29 cellular contexts compared by ENCODE assay signal in the genomic region with DNA sequence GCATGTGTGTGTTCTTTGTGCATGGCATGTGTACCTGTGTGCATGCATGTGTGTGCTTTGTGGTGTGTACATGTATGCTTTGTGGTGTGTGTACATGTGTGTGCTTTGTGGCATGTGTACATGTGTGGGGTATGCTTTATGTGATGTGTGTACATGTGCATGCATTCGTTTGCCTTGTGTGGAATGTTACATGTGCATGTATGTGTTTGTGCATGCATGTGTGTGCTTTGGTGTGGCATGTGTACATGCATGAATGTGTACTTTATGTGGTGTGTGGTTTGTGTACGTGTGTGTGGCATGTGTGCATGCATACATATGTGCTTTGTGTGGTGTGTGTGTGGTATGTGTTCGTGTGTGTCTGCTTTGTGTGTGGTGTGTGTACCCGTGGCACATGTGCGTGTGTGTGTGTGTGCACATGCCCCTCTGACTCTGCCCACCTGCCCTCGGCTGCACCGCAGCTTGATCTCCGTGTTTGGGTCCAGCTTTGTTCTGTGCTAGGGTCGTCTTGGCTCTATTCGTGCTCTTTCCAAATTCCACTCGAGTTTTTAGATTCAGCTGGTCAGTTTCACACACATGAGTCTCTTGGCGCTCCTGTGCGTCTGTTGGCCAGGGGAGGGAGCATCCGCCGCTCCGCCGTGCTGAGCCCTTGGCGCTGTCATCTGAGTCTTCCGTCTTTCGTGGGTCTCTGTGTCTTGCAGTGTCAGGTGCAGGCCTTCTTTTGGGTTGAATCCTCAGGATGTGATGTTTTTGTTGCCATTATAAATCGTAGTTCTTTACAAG. TPM values are rescaled to one million over a fixed set of nuclear protein-coding genes. Genes with fewer than 3 reads are reported as not detected.
DNase-seq lines count a peak whose midpoint lies in the region; TF ChIP-seq lines count a peak whose summit lies in the region.
"Had no signal": no experiment of that assay in that cellular context is flagged by ENCODE, and none has a peak within 500 bp of the region (broad histone marks: within the 10 kb centered on the region; RNA-seq: fewer than 3 reads in every experiment).

No MANE protein-coding gene starts in this region.

- H3K4me3 ChIP-seq in mesendoderm (ENCODE audit: low read length) = no peak overlapping the region
- H3K4me3 ChIP-seq: hepatocyte, right atrium auricular region, stomach, thyroid gland had no signal

- H3K36me3 ChIP-seq in mesendoderm (ENCODE audit: control insufficient read depth, insufficient read depth, low read length) = peaks cover 3% of the 10 kb centered on the region
- H3K36me3 ChIP-seq: thyroid gland had no signal

- no peak overlapping the region for H2BK15ac ChIP-seq in mesendoderm (replicated peaks; ENCODE audit: low read depth)

- H2BK120ac ChIP-seq in mesendoderm (ENCODE audit: low read depth, low read length) = no peak overlapping the region

- no peak overlapping the region for H3K9ac ChIP-seq in mesendoderm (ENCODE audit: low read length)

- H3K27me3 ChIP-seq in mesendoderm (ENCODE audit: insufficient read depth, low read length, poor library complexity) = no peaks in the 10 kb centered on the region
- H3K27me3 ChIP-seq: hepatocyte, right atrium auricular region, stomach, thyroid gland had no signal

- no peak overlapping the region for H4K5ac ChIP-seq in mesendoderm (ENCODE audit: low read length)

- TF ChIP-seq CTCF in chondrocyte (IDR thresholded peaks at IDR 0.05) = no peak
- no peak for TF ChIP-seq CTCF in neural crest cell (conservative IDR thresholded peaks at IDR 0.05)

- H2AK5ac ChIP-seq in mesendoderm (ENCODE audit: low read length) = no peak overlapping the region

- no peaks in the 10 kb centered on the region for H3K79me2 ChIP-seq in mesendoderm (ENCODE audit: control insufficient read depth, insufficient read depth, low read length)

- no peak overlapping the region for H3K27ac ChIP-seq in mesendoderm (ENCODE audit: low read depth, low read length)
- H3K27ac ChIP-seq: epithelial cell of prostate, hepatocyte, right atrium auricular region, stomach, thyroid gland had no signal

- H3K18ac ChIP-seq in mesendoderm (ENCODE audit: low read length) = no peak overlapping the region

- H3K79me1 ChIP-seq in mesendoderm (ENCODE audit: low read length) = peaks cover 3% of the 10 kb centered on the region

- H3K4me2 ChIP-seq in mesendoderm (ENCODE audit: low read length) = no peak overlapping the region
- H3K4me2 ChIP-seq: hepatocyte had no signal

- H3K9me3 Mint-ChIP-seq in chondrocyte (ENCODE audit: low read depth) (peaks cover 4% of the 10 kb centered on the region), neural crest cell (peaks cover 8% of the 10 kb centered on the region)
- peaks cover 8% of the 10 kb centered on the region for H3K9me3 Mint-ChIP-seq in T-helper 2 cell treated with Interferon-gamma antibody and Interleukin-4, amounts not matched to agents 5 μg/mL and 100 μg/mL, for 36 hours
- H3K9me3 Mint-ChIP-seq: activated CD4-positive, alpha-beta T cell treated with anti-CD3 and anti-CD28 coated beads, Interleukin-2, amount 10 ng/mL, durations not matched to agents 24 days and 14 days had no signal

- H3K4ac ChIP-seq in mesendoderm (ENCODE audit: low read depth, low read length) = no peak overlapping the region

- no peak overlapping the region for H2BK5ac ChIP-seq in mesendoderm (ENCODE audit: low read length)

- POLR2A ChIA-PET in HEK293T (lab: Yijun Ruan, JAX) = no interaction called here

- H3K27me3 Mint-ChIP-seq in chondrocyte (ENCODE audit: low read depth) = no peaks in the 10 kb centered on the region
- no peaks in the 10 kb centered on the region for H3K27me3 Mint-ChIP-seq in neural crest cell (ENCODE audit: low read depth)
- no peaks in the 10 kb centered on the region for H3K27me3 Mint-ChIP-seq in T-helper 2 cell treated with Interferon-gamma antibody and Interleukin-4, amounts not matched to agents 5 μg/mL and 100 μg/mL, for 36 hours (ENCODE audit: low read depth)
- H3K27me3 Mint-ChIP-seq: activated CD4-positive, alpha-beta T cell treated with anti-CD3 and anti-CD28 coated beads, Interleukin-2, amount 10 ng/mL, durations not matched to agents 24 days and 14 days; activated naive CD8-positive, alpha-beta T cell had no signal

- no peaks in the 10 kb centered on the region for H3K4me1 Mint-ChIP-seq in chondrocyte (ENCODE audit: low read depth)
- no peaks in the 10 kb centered on the region for H3K4me1 Mint-ChIP-seq in neural crest cell
- H3K4me1 Mint-ChIP-seq in T-helper 2 cell treated with Interferon-gamma antibody and Interleukin-4, amounts not matched to agents 5 μg/mL and 100 μg/mL, for 36 hours (ENCODE audit: low read depth) = no peaks in the 10 kb centered on the region
- H3K4me1 Mint-ChIP-seq: activated CD4-positive, alpha-beta T cell treated with anti-CD3 and anti-CD28 coated beads, Interleukin-2, amount 10 ng/mL, durations not matched to agents 24 days and 14 days; CD14-positive monocyte had no signal

- no peak overlapping the region for H4K8ac ChIP-seq in mesendoderm (ENCODE audit: low read depth, low read length)

- H3K36me3 Mint-ChIP-seq in chondrocyte (ENCODE audit: low read depth) = peaks cover 28% of the 10 kb centered on the region
- H3K36me3 Mint-ChIP-seq in neural crest cell (ENCODE audit: low read depth) = peaks cover 28% of the 10 kb centered on the region
- H3K36me3 Mint-ChIP-seq in T-helper 2 cell treated with Interferon-gamma antibody and Interleukin-4, amounts not matched to agents 5 μg/mL and 100 μg/mL, for 36 hours (ENCODE audit: low read depth) = peaks cover 17% of the 10 kb centered on the region

- no peak overlapping the region for H3K23ac ChIP-seq in mesendoderm (ENCODE audit: low read length)

- CTCF ChIA-PET in HEK293T (lab: Yijun Ruan, JAX) = no interaction called here

- no peaks in the 10 kb centered on the region for H3K4me1 ChIP-seq in mesendoderm (ENCODE audit: control insufficient read depth, low read depth, low read length)
- H3K4me1 ChIP-seq: stomach, thyroid gland had no signal

- no peak overlapping the region for H3K4me3 Mint-ChIP-seq in chondrocyte (ENCODE audit: unreplicated experiment)
- H3K4me3 Mint-ChIP-seq in neural crest cell = no peak overlapping the region
- H3K4me3 Mint-ChIP-seq in T-helper 2 cell treated with Interferon-gamma antibody and Interleukin-4, amounts not matched to agents 5 μg/mL and 100 μg/mL, for 36 hours = no peak overlapping the region
- H3K4me3 Mint-ChIP-seq: activated CD4-positive, alpha-beta T cell treated with anti-CD3 and anti-CD28 coated beads, Interleukin-2, amount 10 ng/mL, durations not matched to agents 24 days and 14 days; activated naive CD8-positive, alpha-beta T cell; CD14-positive monocyte had no signal

- no peak overlapping the region for H3K56ac ChIP-seq in mesendoderm (ENCODE audit: low read length)

- WGBS in mesendoderm (ENCODE audit: extremely low coverage, insufficient coverage, low lambda C conversion rate) = no CpG with 5 or more reads among the region's 21 CpGs

- H3K27ac Mint-ChIP-seq in chondrocyte (ENCODE audit: unreplicated experiment) (no peak overlapping the region), neural crest cell (ENCODE audit: unreplicated experiment) (peak overlapping the region; percentile 85)
- no peak overlapping the region for H3K27ac Mint-ChIP-seq in T-helper 2 cell treated with Interferon-gamma antibody and Interleukin-4, amounts not matched to agents 5 μg/mL and 100 μg/mL, for 36 hours
- H3K27ac Mint-ChIP-seq: activated CD4-positive, alpha-beta T cell treated with anti-CD3 and anti-CD28 coated beads, Interleukin-2, amount 10 ng/mL, durations not matched to agents 24 days and 14 days; activated naive CD8-positive, alpha-beta T cell had no signal

- DNase-seq in HEK293T (ENCODE audit: extremely low spot score) = no peak
- DNase-seq in chondrocyte (ENCODE audit: low spot score) = peak; percentile 47
- DNase-seq in neural crest cell (ENCODE audit: low read depth, low spot score) = no peak
- DNase-seq in OCI-M1 (lab: John Stamatoyannopoulos, UW) = no peak
- DNase-seq in mesendoderm = no peak
- no peak for DNase-seq in T-helper 2 cell treated with Interferon-gamma antibody and Interleukin-4, amounts not matched to agents 5 μg/mL and 100 μg/mL, for 36 hours (ENCODE audit: low spot score)
- DNase-seq in iPS-NIHi11 (ENCODE audit: low spot score) = no peak
- DNase-seq: activated CD4-positive, alpha-beta T cell treated with anti-CD3 and anti-CD28 coated beads, Interleukin-2, amount 10 ng/mL, durations not matched to agents 24 days and 14 days; activated effector memory CD4-positive, alpha-beta T cell treated with Interleukin-2 at 50 U/mL for 16 hours; activated T-cell treated with anti-CD3 and anti-CD28 coated beads, Interleukin-2, amount 50 U/mL, for 1 hour; Calu3; DMS79 treated with DMSO at 0.1 percent for 48 hours; GDM1; KBM-7; left colon; NCI-H1105; NCI-H187 treated with DMSO at 0.1 percent for 48 hours; NCI-H526 treated with DMSO at 0.1 percent for 48 hours; SHP77; stimulated activated CD4-positive, alpha-beta T cell treated with anti-CD3 and anti-CD28 coated beads, Interleukin-2, amount 100 ng/mL, for 48 hours; stomach; SW 1271; T-helper 9 cell; thyroid gland had no signal

TF ChIP-seq in HEK293T, 16 proteins besides CTCF, POLR2A, EP300 and RAD21:
- TF ChIP-seq TARDBP (IDR thresholded peaks at IDR 0.05) (peak; percentile 39; the same call in 1 of the 2 replicates), PKNOX1 (IDR thresholded peaks at IDR 0.05) (no peak)

RNA-seq across cellular contexts. Expression of gene TFDP1, which starts 46.5 kb away (rescaled TPM):
- 52.8 to 76.0 TPM (median 54.3 TPM) in 3 replicates for total RNA-seq in chondrocyte
- 105 and 108 TPM in 2 replicates for total RNA-seq in neural crest cell
- 106 TPM for polyA plus RNA-seq in mesendoderm (2013, experiment 1 of 2)
- polyA plus RNA-seq in mesendoderm (2013, experiment 2 of 2) = 104 TPM

RNA-seq across cellular contexts. Expression of gene DCUN1D2, which starts 47.6 kb away (rescaled TPM):
- total RNA-seq in chondrocyte (17.0 to 24.9 TPM (median 19.5 TPM) in 3 replicates), neural crest cell (32.1 and 33.9 TPM in 2 replicates)
- polyA plus RNA-seq in mesendoderm (2013, experiment 1 of 2) = 12.4 TPM
- 12.0 TPM for polyA plus RNA-seq in mesendoderm (2013, experiment 2 of 2)
